Comparison of ENCODE assay signal across 10 cellular contexts in the genomic region with DNA sequence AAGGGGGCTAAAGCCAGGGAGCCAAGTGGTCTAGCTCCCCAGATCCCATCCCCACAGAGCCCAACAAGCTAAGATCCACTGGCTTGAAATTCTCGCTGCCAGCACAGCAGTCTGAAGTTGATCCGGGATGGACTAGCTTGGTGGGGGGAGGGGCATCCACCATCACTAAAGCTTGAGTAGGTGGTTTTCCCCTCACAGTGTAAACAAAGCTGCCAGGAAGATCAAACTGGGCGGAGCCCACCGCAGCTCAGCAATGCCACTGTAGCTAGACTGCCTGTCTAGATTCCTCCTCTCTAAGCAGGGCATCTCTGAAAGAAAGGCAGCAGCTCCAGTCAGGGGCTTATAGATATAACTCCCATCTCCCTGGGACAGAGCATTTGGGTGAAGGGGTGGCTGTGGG. TPM values are rescaled to one million over a fixed set of nuclear protein-coding genes. Genes with fewer than 3 reads are reported as not detected.
DNase-seq lines count a peak whose midpoint lies in the region; ATAC-seq and TF ChIP-seq lines count a peak whose summit lies in the region.
"Not testable (repeated sequence)": the region's sequence is repeated elsewhere in the genome, so short reads cannot be mapped to it uniquely, and the experiment has no call there.
"Had no signal": no experiment of that assay in that cellular context is flagged by ENCODE, and none has a peak within 500 bp of the region (broad histone marks: within the 10 kb centered on the region; RNA-seq: fewer than 3 reads in every experiment).

No MANE protein-coding gene starts in this region.

- not testable (repeated sequence) for H3K27me3 Mint-ChIP-seq in Calu3 (ENCODE audit: unreplicated experiment); activated T-cell treated with anti-CD3 and anti-CD28 coated beads, Interleukin-2, amount 50 U/mL, for 72 hours (ENCODE audit: low read depth)

- BruUV-seq in Calu3 (replicated peaks; lab: Mats Ljungman, UMichigan): not testable (repeated sequence)

- H3K36me3 Mint-ChIP-seq in Calu3 (ENCODE audit: insufficient read depth, unreplicated experiment); activated T-cell treated with anti-CD3 and anti-CD28 coated beads, Interleukin-2, amount 50 U/mL, for 72 hours (ENCODE audit: insufficient read depth in 2 of 2): not testable (repeated sequence)

- peak; percentile 45 to 64 for ATAC-seq in activated T-cell treated with anti-CD3 and anti-CD28 coated beads, Interleukin-2, amount 50 U/mL, for 72 hours (replicated peaks in 1 of 2)

- not testable (repeated sequence) for H3K4me1 Mint-ChIP-seq in Calu3 (ENCODE audit: low read depth, unreplicated experiment)
- peaks cover 46% of the 10 kb centered on the region for H3K4me1 Mint-ChIP-seq in activated T-cell treated with anti-CD3 and anti-CD28 coated beads, Interleukin-2, amount 50 U/mL, for 72 hours (ENCODE audit: low read depth)

- TF ChIP-seq CTCF in Calu3 (IDR thresholded peaks at IDR 0.05; ENCODE audit: unreplicated experiment): not testable (repeated sequence)

- CTCF ChIA-PET in Calu3 (lab: Charles Lee): interaction anchor here (0.6 to 0.8 kb wide), 2 partner anchors 10 to 1281 kb away, joined by 3 to 5 read pairs; no protein-coding TSS in a partner anchor

- DNase-seq in Calu3 (peak; percentile 54), NCI-H774 (lab: John Stamatoyannopoulos, UW) (peak; percentile 37), T-helper 2 cell (peak in 3 of 5 experiments; percentile 17 to 83 (median 40)), astrocyte of the hippocampus (ENCODE audit: low read depth, low spot score) (peak; percentile 42), left kidney (ENCODE audit: low read depth, low spot score) (peak; percentile 56)
- peak; percentile 87 for DNase-seq in Jurkat, Clone E6-1 (ENCODE audit: low read depth, low spot score)
- peak; percentile 27 to 51 for DNase-seq in activated T-cell treated with anti-CD3 and anti-CD28 coated beads, Interleukin-2, amount 50 U/mL, for 72 hours
- peak; percentile 1 for DNase-seq in stimulated activated CD8-positive, alpha-beta memory T cell treated with anti-CD3 and anti-CD28 coated beads, Interleukin-4, amount 100 ng/mL, for 24 hours (ENCODE audit: low read depth)

- intact Hi-C loops in Calu3 (cut with micrococcal nuclease; ENCODE audit: unreplicated experiment): not testable (repeated sequence)

- not testable (repeated sequence) for H3K27ac Mint-ChIP-seq in Calu3 (ENCODE audit: unreplicated experiment); activated T-cell treated with anti-CD3 and anti-CD28 coated beads, Interleukin-2, amount 50 U/mL, for 72 hours

- H3K9me3 Mint-ChIP-seq in Calu3 (ENCODE audit: low read depth, unreplicated experiment); activated T-cell treated with anti-CD3 and anti-CD28 coated beads, Interleukin-2, amount 50 U/mL, for 72 hours: not testable (repeated sequence)

- H3K4me3 Mint-ChIP-seq in Calu3 (ENCODE audit: low read depth, unreplicated experiment): not testable (repeated sequence)
- H3K4me3 Mint-ChIP-seq in activated T-cell treated with anti-CD3 and anti-CD28 coated beads, Interleukin-2, amount 50 U/mL, for 72 hours: peak overlapping the region in 1 of 2 donors; percentile 14

- H3K4me3 ChIP-seq in Jurkat, Clone E6-1 (ENCODE audit: low read length): not testable (repeated sequence)

RNA-seq across cellular contexts. Expression of gene ADAMTS12, which starts 32.6 kb away (rescaled TPM):
- total RNA-seq in Calu3 (2022): 1.2 TPM in 2 replicates
- not detected for polyA plus RNA-seq in Jurkat, Clone E6-1 (2012; ENCODE audit: insufficient read depth, insufficient read length)
- total RNA-seq in activated T-cell treated with anti-CD3 and anti-CD28 coated beads, Interleukin-2, amount 50 U/mL, for 72 hours: under 1 TPM in 1 of 2 donors, not detected in 1; 0.05 TPM
- total RNA-seq: natural killer cell treated with Interleukin-12 subunit alpha and Interleukin-12 subunit beta and Interleukin-15 and Interleukin-18, amount 100 ng/mL, for 72 hours; OCI-LY7 had no signal

Comparison
In these comparisons a context has a peak if more than half of its experiments do, and no peak if none do; other contexts are left out.
1. DNase-seq: peak in every context shown above with its lines; median percentile 87 in Jurkat, Clone E6-1; 56 in left kidney; 54 in Calu3; 42 in astrocyte of the hippocampus; 40 in T-helper 2 cell; 39 in activated T-cell treated with anti-CD3 and anti-CD28 coated beads, Interleukin-2, amount 50 U/mL, for 72 hours; 37 in NCI-H774; 1 in stimulated activated CD8-positive, alpha-beta memory T cell treated with anti-CD3 and anti-CD28 coated beads, Interleukin-4, amount 100 ng/mL, for 24 hours.